In the genomic region with DNA sequence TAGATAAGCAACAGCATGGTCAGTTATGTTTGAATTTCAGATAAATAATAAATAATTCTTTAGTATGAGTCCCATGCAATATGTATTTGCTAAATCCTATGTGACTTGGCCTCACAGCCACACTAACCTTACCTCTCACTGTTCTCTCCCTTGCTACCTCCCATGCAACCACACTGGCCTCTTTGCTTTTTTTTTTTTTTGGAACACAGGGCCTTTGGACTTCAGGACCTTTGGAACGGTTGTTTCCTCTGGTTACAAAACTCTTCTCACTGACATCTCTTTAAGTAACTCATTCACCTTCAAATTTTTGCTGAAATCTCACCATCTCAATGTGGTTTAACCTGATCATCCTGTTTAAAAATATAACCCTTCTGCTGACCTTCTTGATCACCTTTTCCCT, we compare ENCODE assay signal across 33 cellular contexts.
"Had no signal": no experiment of that assay in that cellular context is flagged by ENCODE, and none has a peak within 500 bp of the region (broad histone marks: within the 10 kb centered on the region; RNA-seq: fewer than 3 reads in every experiment).

No MANE protein-coding gene starts in this region.

- H3K4me3 ChIP-seq: ascending aorta, cardiac muscle cell, Peyer's patch, SJSA1 had no signal

- H3K36me3 ChIP-seq: cardiac muscle cell had no signal

- DNase-seq: activated CD4-positive, alpha-beta memory T cell treated with anti-CD3 and anti-CD28 coated beads, Interleukin-2, amount 10 ng/mL, durations not matched to agents 7 days and 5 days; activated CD4-positive, alpha-beta T cell treated with anti-CD3 and anti-CD28 coated beads for 4 hours; activated CD8-positive, alpha-beta memory T cell treated with anti-CD3 and anti-CD28 coated beads for 24 hours; activated CD8-positive, alpha-beta memory T cell treated with anti-CD3 and anti-CD28 coated beads, Interleukin-2, amount 10 ng/mL, durations not matched to agents 7 days and 5 days; activated CD8-positive, alpha-beta memory T cell treated with anti-CD3 and anti-CD28 coated beads, Interleukin-2, amount 50 U/mL, for 48 hours; activated effector memory CD4-positive, alpha-beta T cell treated with Interleukin-2 at 50 U/mL for 16 hours; activated naive CD4-positive, alpha-beta T cell treated with anti-CD3 and anti-CD28 coated beads, Interleukin-2, amount 10 ng/mL, durations not matched to agents 7 days and 5 days; activated naive CD8-positive, alpha-beta T cell treated with anti-CD3 and anti-CD28 coated beads for 36 hours; activated T-cell treated with anti-CD3 and anti-CD28 coated beads, Interleukin-2, amount 50 U/mL, for 48 hours; amygdala; Karpas-422; KBM-7; NCI-H1048; NCI-H1105 treated with DMSO at 0.1 percent for 48 hours; NCI-H1436; NCI-H1694; NCI-H1930; NCI-H2081 treated with DMSO at 0.1 percent for 48 hours; NCI-H226; NCI-H446 treated with DMSO at 0.1 percent for 48 hours; NCI-H524; Peyer's patch; RPMI8226; SHP77 treated with DMSO at 0.1 percent for 48 hours; SK-N-SH had no signal

- ATAC-seq: activated CD4-positive, CD25-positive, alpha-beta regulatory T cell treated with anti-CD3 and anti-CD28 coated beads, Interleukin-2, amount 50 U/mL, for 24 hours; activated CD8-positive, alpha-beta memory T cell treated with anti-CD3 and anti-CD28 coated beads, Interleukin-2, amount 10 ng/mL, durations not matched to agents 7 days and 5 days; WTC11 had no signal

- H3K9me3 ChIP-seq: ascending aorta, Peyer's patch, SJSA1, SK-N-SH had no signal

- H3K27me3 ChIP-seq: ascending aorta, Peyer's patch, SJSA1 had no signal

- H3K9me3 Mint-ChIP-seq: activated naive CD4-positive, alpha-beta T cell treated with anti-CD3 and anti-CD28 coated beads, Interleukin-2, amount 10 ng/mL, durations not matched to agents 7 days and 5 days; activated naive CD8-positive, alpha-beta T cell treated with anti-CD3 and anti-CD28 coated beads for 36 hours; central memory CD8-positive, alpha-beta T cell; T-helper 1 cell treated with Interleukin-12 subunit alpha and Interleukin-12 subunit beta and Interleukin-4 antibody, amounts not matched to agents 30 μg/mL and 1 μg/mL, for 36 hours; T-helper 2 cell treated with Interferon-gamma antibody and Interleukin-4, amounts not matched to agents 5 μg/mL and 100 μg/mL, for 36 hours had no signal

- H3K4me1 Mint-ChIP-seq: activated CD4-positive, alpha-beta memory T cell treated with anti-CD3 and anti-CD28 coated beads, Interleukin-2, amount 10 ng/mL, durations not matched to agents 7 days and 5 days; activated CD8-positive, alpha-beta memory T cell treated with anti-CD3 and anti-CD28 coated beads, Interleukin-2, amount 10 ng/mL, durations not matched to agents 7 days and 5 days; activated naive CD4-positive, alpha-beta T cell treated with anti-CD3 and anti-CD28 coated beads, Interleukin-2, amount 10 ng/mL, durations not matched to agents 7 days and 5 days; activated naive CD8-positive, alpha-beta T cell treated with anti-CD3 and anti-CD28 coated beads for 36 hours; central memory CD8-positive, alpha-beta T cell; WTC11 had no signal

- H3K4me2 ChIP-seq: SK-N-SH had no signal

- H3K4me1 ChIP-seq: ascending aorta, Peyer's patch, SJSA1 had no signal

- H3K27ac ChIP-seq: ascending aorta, cardiac muscle cell, Peyer's patch, SJSA1 had no signal

- H3K27ac Mint-ChIP-seq: activated CD4-positive, alpha-beta memory T cell treated with anti-CD3 and anti-CD28 coated beads, Interleukin-2, amount 10 ng/mL, durations not matched to agents 7 days and 5 days; activated CD8-positive, alpha-beta memory T cell treated with anti-CD3 and anti-CD28 coated beads, Interleukin-2, amount 10 ng/mL, durations not matched to agents 7 days and 5 days; activated naive CD4-positive, alpha-beta T cell treated with anti-CD3 and anti-CD28 coated beads, Interleukin-2, amount 10 ng/mL, durations not matched to agents 7 days and 5 days; activated naive CD8-positive, alpha-beta T cell treated with anti-CD3 and anti-CD28 coated beads for 36 hours; T-helper 1 cell treated with Interleukin-12 subunit alpha and Interleukin-12 subunit beta and Interleukin-4 antibody, amounts not matched to agents 30 μg/mL and 1 μg/mL, for 36 hours; T-helper 2 cell treated with Interferon-gamma antibody and Interleukin-4, amounts not matched to agents 5 μg/mL and 100 μg/mL, for 36 hours; WTC11 had no signal

- H3K9ac ChIP-seq: SK-N-SH had no signal

- H3K27me3 Mint-ChIP-seq: activated CD4-positive, alpha-beta memory T cell treated with anti-CD3 and anti-CD28 coated beads, Interleukin-2, amount 10 ng/mL, durations not matched to agents 7 days and 5 days; activated CD8-positive, alpha-beta memory T cell treated with anti-CD3 and anti-CD28 coated beads, Interleukin-2, amount 10 ng/mL, durations not matched to agents 7 days and 5 days; activated naive CD4-positive, alpha-beta T cell treated with anti-CD3 and anti-CD28 coated beads, Interleukin-2, amount 10 ng/mL, durations not matched to agents 7 days and 5 days; activated naive CD8-positive, alpha-beta T cell treated with anti-CD3 and anti-CD28 coated beads for 36 hours; central memory CD8-positive, alpha-beta T cell had no signal

- H3K4me3 Mint-ChIP-seq: activated CD4-positive, alpha-beta memory T cell treated with anti-CD3 and anti-CD28 coated beads, Interleukin-2, amount 10 ng/mL, durations not matched to agents 7 days and 5 days; activated CD8-positive, alpha-beta memory T cell treated with anti-CD3 and anti-CD28 coated beads, Interleukin-2, amount 10 ng/mL, durations not matched to agents 7 days and 5 days; activated naive CD4-positive, alpha-beta T cell treated with anti-CD3 and anti-CD28 coated beads, Interleukin-2, amount 10 ng/mL, durations not matched to agents 7 days and 5 days; activated naive CD8-positive, alpha-beta T cell treated with anti-CD3 and anti-CD28 coated beads for 36 hours; central memory CD8-positive, alpha-beta T cell; T-helper 1 cell treated with Interleukin-12 subunit alpha and Interleukin-12 subunit beta and Interleukin-4 antibody, amounts not matched to agents 30 μg/mL and 1 μg/mL, for 36 hours; T-helper 2 cell treated with Interferon-gamma antibody and Interleukin-4, amounts not matched to agents 5 μg/mL and 100 μg/mL, for 36 hours; WTC11 had no signal
